In the genomic region with DNA sequence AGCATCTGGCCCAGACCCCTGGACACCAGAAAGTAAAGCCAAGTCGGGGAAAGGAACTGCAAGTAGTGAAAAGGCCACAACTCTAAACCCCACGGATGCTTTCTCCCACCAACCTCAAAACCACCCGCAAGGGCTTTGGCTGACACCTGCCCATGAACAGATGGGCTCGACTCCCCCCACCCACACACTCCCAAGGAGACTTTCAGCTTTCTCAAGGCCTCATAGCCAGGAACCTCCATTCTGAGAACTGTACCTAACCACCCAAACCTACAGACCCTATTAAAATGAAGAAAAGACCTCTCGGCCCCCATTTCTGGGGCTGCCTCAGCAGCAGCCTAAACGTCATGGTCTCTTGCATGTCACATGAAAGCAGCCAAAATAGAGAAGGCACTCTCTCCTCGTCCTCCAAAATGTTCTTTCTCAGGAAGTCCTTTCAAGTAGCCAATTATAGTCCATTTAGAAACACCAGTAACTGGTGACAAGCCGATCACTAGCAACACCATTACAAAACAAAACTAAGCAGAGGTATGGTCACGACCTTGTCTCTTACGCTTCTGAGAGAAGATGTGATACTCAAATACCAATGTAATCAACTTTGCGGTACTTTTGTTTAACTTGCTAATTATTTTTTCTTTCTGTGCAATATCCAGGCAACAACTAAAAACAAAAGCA, we compare ENCODE assay signal across 8 cellular contexts. TPM values are rescaled to one million over a fixed set of nuclear protein-coding genes. Genes with fewer than 3 reads are reported as not detected.
DNase-seq lines count a peak whose midpoint lies in the region; ATAC-seq and TF ChIP-seq lines count a peak whose summit lies in the region.

No MANE protein-coding gene starts in this region.

- BruUV-seq in Calu3 (replicated peaks; lab: Mats Ljungman, UMichigan) = no TSS peak
- BruUV-seq in Panc1 (replicated peaks; lab: Mats Ljungman, UMichigan) = no TSS peak

- POLR2A ChIA-PET in Panc1 (lab: Charles Lee) = no interaction called here

- CTCF ChIA-PET in Calu3 (lab: Charles Lee) = no interaction called here
- CTCF ChIA-PET in Panc1 (lab: Charles Lee) = no interaction called here

- peak overlapping the region; percentile 94 for H3K27ac ChIP-seq in Panc1 (ENCODE audit: low read length)

- H3K4me1 Mint-ChIP-seq in Calu3 (ENCODE audit: low read depth, unreplicated experiment) = peaks cover 62% of the 10 kb centered on the region

- ATAC-seq in GM21515 (IDR thresholded peaks at IDR 0.05; ENCODE audit: unreplicated experiment) = peak; percentile 25
- no peak for ATAC-seq in Panc1
- no peak for ATAC-seq in omental fat pad (ENCODE audit: low FRiP score)

- H3K4me1 ChIP-seq in Panc1 (ENCODE audit: control insufficient read depth, insufficient read depth, low read length) = peaks cover 60% of the 10 kb centered on the region
- H3K4me1 ChIP-seq in skeletal muscle satellite cell (ENCODE audit: control insufficient read depth, insufficient read depth, low read length) = peaks cover 70% of the 10 kb centered on the region

- H3K27ac Mint-ChIP-seq in Calu3 (ENCODE audit: unreplicated experiment) = peak overlapping the region; percentile 86

- intact Hi-C loops in Calu3 (cut with micrococcal nuclease; ENCODE audit: unreplicated experiment) (loop anchor here (5.0 kb wide), 2 partner anchors 58 to 82 kb away; no protein-coding TSS in a partner anchor), Panc1 (cut with micrococcal nuclease; ENCODE audit: unreplicated experiment) (no loop called here)

- H3K9me3 Mint-ChIP-seq in Calu3 (ENCODE audit: low read depth, unreplicated experiment) = no peaks in the 10 kb centered on the region

- H3K36me3 Mint-ChIP-seq in Calu3 (ENCODE audit: insufficient read depth, unreplicated experiment) = peaks cover 57% of the 10 kb centered on the region

- no peaks in the 10 kb centered on the region for H3K27me3 ChIP-seq in Panc1 (ENCODE audit: control insufficient read depth, insufficient read depth, low read length)
- no peaks in the 10 kb centered on the region for H3K27me3 ChIP-seq in skeletal muscle satellite cell (ENCODE audit: control insufficient read depth, insufficient read depth, low read length)

- H3K27me3 Mint-ChIP-seq in Calu3 (ENCODE audit: unreplicated experiment) = no peaks in the 10 kb centered on the region

- peak overlapping the region; percentile 82 for H3K4me2 ChIP-seq in skeletal muscle satellite cell (ENCODE audit: low read length)

- H3K9ac ChIP-seq in skeletal muscle satellite cell (ENCODE audit: low read depth, low read length) = peak overlapping the region; percentile 97

- peak overlapping the region; percentile 87 for H3K4me3 Mint-ChIP-seq in Calu3 (ENCODE audit: low read depth, unreplicated experiment)

- peak overlapping the region; percentile 81 to 93 for H3K4me3 ChIP-seq in Panc1 (ENCODE audit: low read depth in 2 of 2, low read length in 2 of 2)
- H3K4me3 ChIP-seq in skeletal muscle satellite cell (ENCODE audit: low read length) = peak overlapping the region; percentile 95

- in situ Hi-C loops in Panc1 (cut with HindIII; ENCODE audit: low pct_unique_long_range_greater_than_20kb, low sequenced_read_pairs) = no loop called here

- no peaks in the 10 kb centered on the region for H3K36me3 ChIP-seq in Panc1 (ENCODE audit: control insufficient read depth, insufficient read depth, low read length)
- no peaks in the 10 kb centered on the region for H3K36me3 ChIP-seq in skeletal muscle satellite cell (ENCODE audit: insufficient read depth, low read length)

- H3K9me3 ChIP-seq in Panc1 (ENCODE audit: control insufficient read depth, insufficient read depth, low read depth, low read length) (no peaks in the 10 kb centered on the region), skeletal muscle satellite cell (replicated peaks; ENCODE audit: low read length) (no peaks in the 10 kb centered on the region)

- DNase-seq in Calu3 (no peak), Panc1 (ENCODE audit: low read depth, low spot score) (no peak), fibroblast of gingiva (ENCODE audit: low read depth) (peak; percentile 69), NCI-H748 (lab: John Stamatoyannopoulos, UW; ENCODE audit: unreplicated experiment) (no peak), NCI-H1092 (lab: John Stamatoyannopoulos, UW) (no peak), omental fat pad (ENCODE audit: low spot score) (no peak)

- TF ChIP-seq CTCF in Calu3 (IDR thresholded peaks at IDR 0.05; ENCODE audit: unreplicated experiment) (no peak), Panc1 (IDR thresholded peaks at IDR 0.05) (no peak), omental fat pad (IDR thresholded peaks at IDR 0.05) (no peak)

RNA-seq across cellular contexts. Expression of a gene that starts 2.9 kb away (rescaled TPM):
- total RNA-seq in Calu3 (2022) = 69.5 and 71.1 TPM in 2 replicates
- 57.4 TPM for total RNA-seq in Panc1 (2021; ENCODE audit: unreplicated experiment)
- 34.5 TPM for polyA plus RNA-seq in Panc1 (2012; ENCODE audit: insufficient read length)
- 21.8 and 29.7 TPM in 2 replicates for total RNA-seq in skeletal muscle satellite cell (2012; rRNA removed)
- 100 to 1,000 TPM in 1 of 4 donors, 10 to 100 TPM in 3; 52.5 to 113 (median 72.1) TPM for total RNA-seq in omental fat pad
